In genomic region chr11:47125083-47125482, GRCh38 we compare ENCODE assay signal across 25 cellular contexts.
"Had no signal": no experiment of that assay in that cellular context is flagged by ENCODE, and none has a peak within 500 bp of the region (broad histone marks: within the 10 kb centered on the region; RNA-seq: fewer than 3 reads in every experiment).

No MANE protein-coding gene starts in this region.

- H3K27me3 ChIP-seq: adrenal gland, breast epithelium, MG63 had no signal

- DNase-seq: activated CD4-positive, alpha-beta memory T cell treated with anti-CD3 and anti-CD28 coated beads, Interleukin-2, amount 10 ng/mL, durations not matched to agents 7 days and 5 days; activated CD4-positive, alpha-beta T cell treated with anti-CD3 and anti-CD28 coated beads for 36 hours; activated CD4-positive, alpha-beta T cell treated with anti-CD3 and anti-CD28 coated beads, Interleukin-2, amount 50 U/mL, for 1 hour; activated naive CD4-positive, alpha-beta T cell treated with anti-CD3 and anti-CD28 coated beads, Interleukin-2, amount 50 U/mL, for 16 hours; activated naive CD8-positive, alpha-beta T cell treated with anti-CD3 and anti-CD28 coated beads, Interleukin-2, amount 10 ng/mL, durations not matched to agents 7 days and 5 days; adrenal gland; aorta; MG63; MV-4-11; NCI-H1092 treated with DMSO at 0.1 percent for 48 hours; NCI-H1417 treated with DMSO at 0.1 percent for 48 hours; NCI-H1694; NCI-H2029; NCI-H345; NCI-H510A; NCI-H69; NK-92 treated with Interleukin-12 subunit alpha and Interleukin-12 subunit beta, amount 100 ng/mL, for 24 hours; PC-9; SIG-M5; T-helper 1 cell had no signal

- H3K27ac Mint-ChIP-seq: activated CD4-positive, alpha-beta memory T cell treated with anti-CD3 and anti-CD28 coated beads, Interleukin-2, amount 10 ng/mL, durations not matched to agents 7 days and 5 days; activated CD4-positive, alpha-beta T cell treated with anti-CD3 and anti-CD28 coated beads for 36 hours; activated naive CD8-positive, alpha-beta T cell treated with anti-CD3 and anti-CD28 coated beads, Interleukin-2, amount 10 ng/mL, durations not matched to agents 7 days and 5 days; IgD-negative memory B cell had no signal

- ATAC-seq: activated CD4-positive, alpha-beta T cell treated with anti-CD3 and anti-CD28 coated beads for 36 hours had no signal

- H3K9ac ChIP-seq: KMS-11 had no signal

- H3K27me3 Mint-ChIP-seq: activated CD4-positive, alpha-beta memory T cell treated with anti-CD3 and anti-CD28 coated beads, Interleukin-2, amount 10 ng/mL, durations not matched to agents 7 days and 5 days; activated CD4-positive, alpha-beta T cell treated with anti-CD3 and anti-CD28 coated beads for 36 hours; activated naive CD8-positive, alpha-beta T cell treated with anti-CD3 and anti-CD28 coated beads, Interleukin-2, amount 10 ng/mL, durations not matched to agents 7 days and 5 days; central memory CD8-positive, alpha-beta T cell; IgD-negative memory B cell had no signal

- H3K4me1 Mint-ChIP-seq: activated CD4-positive, alpha-beta memory T cell treated with anti-CD3 and anti-CD28 coated beads, Interleukin-2, amount 10 ng/mL, durations not matched to agents 7 days and 5 days; activated CD4-positive, alpha-beta T cell treated with anti-CD3 and anti-CD28 coated beads for 36 hours; activated naive CD8-positive, alpha-beta T cell treated with anti-CD3 and anti-CD28 coated beads, Interleukin-2, amount 10 ng/mL, durations not matched to agents 7 days and 5 days; central memory CD8-positive, alpha-beta T cell had no signal

- H2AFZ ChIP-seq: PC-9 had no signal

- H3K9me3 Mint-ChIP-seq: activated CD4-positive, alpha-beta memory T cell treated with anti-CD3 and anti-CD28 coated beads, Interleukin-2, amount 10 ng/mL, durations not matched to agents 7 days and 5 days; activated naive CD8-positive, alpha-beta T cell treated with anti-CD3 and anti-CD28 coated beads, Interleukin-2, amount 10 ng/mL, durations not matched to agents 7 days and 5 days; central memory CD8-positive, alpha-beta T cell; IgD-negative memory B cell had no signal

- H3K36me3 Mint-ChIP-seq: activated naive CD8-positive, alpha-beta T cell treated with anti-CD3 and anti-CD28 coated beads, Interleukin-2, amount 10 ng/mL, durations not matched to agents 7 days and 5 days had no signal

- H3K4me2 ChIP-seq: KMS-11, PC-9 had no signal

- H3K4me3 ChIP-seq: adrenal gland, breast epithelium, MG63, PC-9 had no signal

- H3K36me3 ChIP-seq: adrenal gland, breast epithelium, MG63 had no signal

- H3K9me3 ChIP-seq: adrenal gland, breast epithelium, MG63 had no signal

- H3K27ac ChIP-seq: adrenal gland, breast epithelium, KMS-11, PC-9, VCaP had no signal

- H3K4me3 Mint-ChIP-seq: activated CD4-positive, alpha-beta memory T cell treated with anti-CD3 and anti-CD28 coated beads, Interleukin-2, amount 10 ng/mL, durations not matched to agents 7 days and 5 days; activated CD4-positive, alpha-beta T cell treated with anti-CD3 and anti-CD28 coated beads for 36 hours; activated naive CD8-positive, alpha-beta T cell treated with anti-CD3 and anti-CD28 coated beads, Interleukin-2, amount 10 ng/mL, durations not matched to agents 7 days and 5 days; central memory CD8-positive, alpha-beta T cell; IgD-negative memory B cell had no signal

- H3K4me1 ChIP-seq: adrenal gland, breast epithelium had no signal
